14 cellular contexts compared by ENCODE assay signal in genomic region chr7:111076205-111076604, GRCh38. TPM values are rescaled to one million over a fixed set of nuclear protein-coding genes. Genes with fewer than 3 reads are reported as not detected.
A peak's percentile ranks its signal among the peaks of the same experiment; 100 is the strongest.
DNase-seq lines count a peak whose midpoint lies in the region; ATAC-seq and TF ChIP-seq lines count a peak whose summit lies in the region.
"Had no signal": no experiment of that assay in that cellular context is flagged by ENCODE, and none has a peak within 500 bp of the region (broad histone marks: within the 10 kb centered on the region; RNA-seq: fewer than 3 reads in every experiment).

No MANE protein-coding gene starts in this region.

- H3K27ac ChIP-seq in hepatocyte: no peak overlapping the region
- H3K27ac ChIP-seq: coronary artery, neutrophil had no signal

- no peaks in the 10 kb centered on the region for H3K9me2 ChIP-seq in hepatocyte (replicated peaks; ENCODE audit: insufficient read depth)

- no peaks in the 10 kb centered on the region for H3K36me3 ChIP-seq in hepatocyte (replicated peaks; ENCODE audit: insufficient read depth, low read depth)
- H3K36me3 ChIP-seq: neutrophil had no signal

- peaks cover 16% of the 10 kb centered on the region for H3K36me3 Mint-ChIP-seq in activated naive CD8-positive, alpha-beta T cell treated with anti-CD3 and anti-CD28 coated beads for 36 hours
- no peaks in the 10 kb centered on the region for H3K36me3 Mint-ChIP-seq in effector memory CD8-positive, alpha-beta T cell (ENCODE audit: insufficient read depth)
- H3K36me3 Mint-ChIP-seq: type B pancreatic cell had no signal

- peak overlapping the region; percentile 79 for H3K27ac Mint-ChIP-seq in activated naive CD8-positive, alpha-beta T cell treated with anti-CD3 and anti-CD28 coated beads for 36 hours
- H3K27ac Mint-ChIP-seq in effector memory CD8-positive, alpha-beta T cell: no peak overlapping the region
- H3K27ac Mint-ChIP-seq: type B pancreatic cell had no signal

- no peaks in the 10 kb centered on the region for H3K27me3 Mint-ChIP-seq in activated naive CD8-positive, alpha-beta T cell treated with anti-CD3 and anti-CD28 coated beads for 36 hours
- no peaks in the 10 kb centered on the region for H3K27me3 Mint-ChIP-seq in effector memory CD8-positive, alpha-beta T cell
- H3K27me3 Mint-ChIP-seq: type B pancreatic cell had no signal

- H3K4me1 ChIP-seq in hepatocyte (ENCODE audit: insufficient read depth): peaks cover 6% of the 10 kb centered on the region

- ATAC-seq in effector memory CD8-positive, alpha-beta T cell (replicated peaks): no peak
- ATAC-seq in HG02798 (IDR thresholded peaks at IDR 0.05; ENCODE audit: poor library complexity, unreplicated experiment) (no peak), GM21786 (IDR thresholded peaks at IDR 0.05; ENCODE audit: unreplicated experiment) (no peak)
- ATAC-seq: left lobe of liver had no signal

- H3K4me3 Mint-ChIP-seq in activated naive CD8-positive, alpha-beta T cell treated with anti-CD3 and anti-CD28 coated beads for 36 hours: no peak overlapping the region
- H3K4me3 Mint-ChIP-seq in effector memory CD8-positive, alpha-beta T cell: no peak overlapping the region
- H3K4me3 Mint-ChIP-seq: type B pancreatic cell had no signal

- no peaks in the 10 kb centered on the region for H3K27me3 ChIP-seq in hepatocyte
- H3K27me3 ChIP-seq: neutrophil had no signal

- H3K4me3 ChIP-seq in hepatocyte: no peak overlapping the region
- H3K4me3 ChIP-seq: coronary artery had no signal

- H3K4me2 ChIP-seq in hepatocyte: no peak overlapping the region

- no peaks in the 10 kb centered on the region for H3K9me3 ChIP-seq in hepatocyte (ENCODE audit: low read depth)
- H3K9me3 ChIP-seq: neutrophil had no signal

- no peaks in the 10 kb centered on the region for H4K20me1 ChIP-seq in hepatocyte (ENCODE audit: insufficient read depth, poor library complexity, severe bottlenecking)

- peaks cover 6% of the 10 kb centered on the region for H3K9me3 Mint-ChIP-seq in activated naive CD8-positive, alpha-beta T cell treated with anti-CD3 and anti-CD28 coated beads for 36 hours
- H3K9me3 Mint-ChIP-seq in effector memory CD8-positive, alpha-beta T cell: no peaks in the 10 kb centered on the region
- H3K9me3 Mint-ChIP-seq: type B pancreatic cell had no signal

- no peaks in the 10 kb centered on the region for H3K79me2 ChIP-seq in hepatocyte

- H2AFZ ChIP-seq in hepatocyte: no peak overlapping the region

- peaks cover 67% of the 10 kb centered on the region for H3K4me1 Mint-ChIP-seq in activated naive CD8-positive, alpha-beta T cell treated with anti-CD3 and anti-CD28 coated beads for 36 hours
- peaks cover 4 to 8% of the 10 kb centered on the region in 2 donors for H3K4me1 Mint-ChIP-seq in effector memory CD8-positive, alpha-beta T cell (ENCODE audit: low read depth in 2 of 2)

- DNase-seq in EL (peak; percentile 63), NCI-H226 (peak; percentile 76), renal cortical epithelial cell (ENCODE audit: low read depth) (peak; percentile 48), hepatocyte (ENCODE audit: low spot score) (no peak)
- peak; percentile 29 for DNase-seq in activated naive CD8-positive, alpha-beta T cell treated with anti-CD3 and anti-CD28 coated beads for 36 hours
- DNase-seq in effector memory CD8-positive, alpha-beta T cell: no peak
- DNase-seq: MV-4-11, NCI-H526 treated with DMSO at 0.1 percent for 48 hours had no signal

- no peak for TF ChIP-seq CTCF in hepatocyte (IDR thresholded peaks at IDR 0.05; ENCODE audit: poor library complexity)

RNA-seq across cellular contexts. Expression of gene LRRN3, which starts 14.7 kb away (rescaled TPM):
- total RNA-seq in activated naive CD8-positive, alpha-beta T cell treated with anti-CD3 and anti-CD28 coated beads for 36 hours: 10 to 100 TPM; 89.3 to 93.6 TPM
- total RNA-seq in renal cortical epithelial cell: under 0.01 TPM in 1 of 2 replicates, not detected in the other
- total RNA-seq in hepatocyte: 6.8 and 8.1 TPM in 2 replicates
- 3.4 and 3.7 TPM in 2 replicates for polyA plus RNA-seq in hepatocyte

Comparison
In these comparisons a context has a peak if more than half of its experiments do, and no peak if none do; other contexts are left out.
1. DNase-seq: peak in EL (single experiment), NCI-H226 (single experiment), activated naive CD8-positive, alpha-beta T cell treated with anti-CD3 and anti-CD28 coated beads for 36 hours (single experiment) and renal cortical epithelial cell (single experiment); none in hepatocyte (single experiment) and effector memory CD8-positive, alpha-beta T cell (0 of 3).